ENCODE assay signal across 1 cellular context in the genomic region with DNA sequence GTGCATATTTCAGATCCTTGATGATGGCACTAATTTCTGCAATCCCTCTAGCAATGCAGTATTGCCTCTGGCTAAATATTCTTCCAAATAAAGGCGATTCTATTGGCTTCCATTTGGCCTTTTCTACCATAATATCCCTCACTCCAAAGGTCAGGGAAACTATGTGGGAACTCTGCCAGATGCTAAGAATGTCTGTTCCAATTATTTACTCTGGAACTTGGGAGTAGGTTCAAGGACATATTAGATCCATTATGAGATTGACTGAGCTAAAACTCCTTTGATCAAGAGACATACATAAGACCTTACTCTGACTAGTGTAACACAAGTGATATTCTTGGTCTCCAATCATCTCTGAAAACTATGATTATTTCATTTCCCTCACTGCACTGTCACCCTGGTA.
TF ChIP-seq lines count a peak whose summit lies in the region.

No MANE protein-coding gene starts in this region.

TF ChIP-seq in HepG2, 621 proteins besides CTCF, POLR2A, EP300 and RAD21 (continued from another document and continues in another):
- TF ChIP-seq ZNF562 (CRISPR knock-in tag; IDR thresholded peaks at IDR 0.05; ENCODE audit: borderline replicate concordance) (no peak), U2AF2 (IDR thresholded peaks at IDR 0.05; ENCODE audit: low read depth, low read length) (no peak), KDM6A (CRISPR knock-in tag; IDR thresholded peaks at IDR 0.05; ENCODE audit: low read depth) (0 out of 2 replicates have a peak, but pooled peaks have one; percentile 41), MED13 (CRISPR knock-in tag; IDR thresholded peaks at IDR 0.05) (0 out of 2 replicates have a peak, but pooled peaks have one; percentile 27), TARDBP (CRISPR knock-in tag; IDR thresholded peaks at IDR 0.05) (peak; percentile 84), ZNF614 (CRISPR knock-in tag; IDR thresholded peaks at IDR 0.05; ENCODE audit: borderline replicate concordance) (peak; percentile 70; the same call in 1 of the 2 replicates), PRDM15 (CRISPR knock-in tag; IDR thresholded peaks at IDR 0.05) (no peak), ZNF30 (CRISPR knock-in tag; IDR thresholded peaks at IDR 0.05) (no peak), SKI (IDR thresholded peaks at IDR 0.05; ENCODE audit: partially characterized antibody) (peak; percentile 72), ZFP37 (CRISPR knock-in tag; IDR thresholded peaks at IDR 0.05; ENCODE audit: borderline replicate concordance) (no peak), HOXA3 (CRISPR knock-in tag; IDR thresholded peaks at IDR 0.05) (no peak), CREB1 (IDR thresholded peaks at IDR 0.05) (no peak), CREB1 (CRISPR knock-in tag; IDR thresholded peaks at IDR 0.05) (peak; percentile 40; the same call in 1 of the 2 replicates), ZNF326 (CRISPR knock-in tag; IDR thresholded peaks at IDR 0.05; ENCODE audit: borderline replicate concordance) (no peak), ONECUT2 (CRISPR knock-in tag; IDR thresholded peaks at IDR 0.05) (no peak), ETV5 (CRISPR knock-in tag; IDR thresholded peaks at IDR 0.05; ENCODE audit: borderline replicate concordance) (peak; percentile 15; the same call in 1 of the 2 replicates), SP1 (IDR thresholded peaks at IDR 0.05) (no peak), SP1 (CRISPR knock-in tag; IDR thresholded peaks at IDR 0.05) (no peak), GATAD1 (CRISPR knock-in tag; IDR thresholded peaks at IDR 0.05) (no peak), ATF1 (CRISPR knock-in tag; IDR thresholded peaks at IDR 0.05) (peak; percentile 66; the same call in 1 of the 2 replicates), ELF3 (CRISPR knock-in tag; IDR thresholded peaks at IDR 0.05) (peak; percentile 66; the same call in 1 of the 2 replicates), ZNF567 (CRISPR knock-in tag; IDR thresholded peaks at IDR 0.05; ENCODE audit: borderline replicate concordance) (no peak), MED1 (CRISPR knock-in tag; IDR thresholded peaks at IDR 0.05) (peak; percentile 82), PBX2 (CRISPR knock-in tag; IDR thresholded peaks at IDR 0.05) (no peak), PHF21A (CRISPR knock-in tag; IDR thresholded peaks at IDR 0.05) (peak; percentile 44; the same call in 1 of the 2 replicates), MAFF (IDR thresholded peaks at IDR 0.05; ENCODE audit: low read depth, low read length) (0 out of 2 replicates have a peak, but pooled peaks have one; percentile 27), SKIL (CRISPR knock-in tag; IDR thresholded peaks at IDR 0.05; ENCODE audit: borderline replicate concordance) (peak; percentile 66; the same call in 1 of the 2 replicates), FOXA3 (CRISPR knock-in tag; IDR thresholded peaks at IDR 0.05) (peak; percentile 86), SOX5 (CRISPR knock-in tag; IDR thresholded peaks at IDR 0.05; ENCODE audit: borderline replicate concordance) (peak; percentile 84), EHMT2 (IDR thresholded peaks at IDR 0.05; ENCODE audit: borderline replicate concordance, low read depth, low read length) (peak; percentile 88; the same call in 1 of the 2 replicates), ZNF607 (CRISPR knock-in tag; IDR thresholded peaks at IDR 0.05; ENCODE audit: borderline replicate concordance) (no peak), SALL1 (CRISPR knock-in tag; IDR thresholded peaks at IDR 0.05) (peak; percentile 58; the same call in 1 of the 2 replicates), SOX6 (IDR thresholded peaks at IDR 0.05) (no peak), SOX6 (CRISPR knock-in tag; IDR thresholded peaks at IDR 0.05) (peak; percentile 79), ZNF317 (CRISPR knock-in tag; IDR thresholded peaks at IDR 0.05) (peak; percentile 75), HMG20A (CRISPR knock-in tag; IDR thresholded peaks at IDR 0.05; ENCODE audit: borderline replicate concordance) (peak; percentile 96), TGIF2 (CRISPR knock-in tag; IDR thresholded peaks at IDR 0.05) (no peak), ZBTB44 (CRISPR knock-in tag; IDR thresholded peaks at IDR 0.05) (no peak), MEF2D (CRISPR knock-in tag; IDR thresholded peaks at IDR 0.05) (peak; percentile 83), SOX13 (IDR thresholded peaks at IDR 0.05) (no peak), SOX13 (CRISPR knock-in tag; conservative IDR thresholded peaks at IDR 0.05 in 1 of 2, IDR thresholded peaks at IDR 0.05 in 1 of 2) (peak in 1 of 2 experiments; percentile 86; a peak in 2 of 4 replicates)
- TF ChIP-seq, protein P1, sequence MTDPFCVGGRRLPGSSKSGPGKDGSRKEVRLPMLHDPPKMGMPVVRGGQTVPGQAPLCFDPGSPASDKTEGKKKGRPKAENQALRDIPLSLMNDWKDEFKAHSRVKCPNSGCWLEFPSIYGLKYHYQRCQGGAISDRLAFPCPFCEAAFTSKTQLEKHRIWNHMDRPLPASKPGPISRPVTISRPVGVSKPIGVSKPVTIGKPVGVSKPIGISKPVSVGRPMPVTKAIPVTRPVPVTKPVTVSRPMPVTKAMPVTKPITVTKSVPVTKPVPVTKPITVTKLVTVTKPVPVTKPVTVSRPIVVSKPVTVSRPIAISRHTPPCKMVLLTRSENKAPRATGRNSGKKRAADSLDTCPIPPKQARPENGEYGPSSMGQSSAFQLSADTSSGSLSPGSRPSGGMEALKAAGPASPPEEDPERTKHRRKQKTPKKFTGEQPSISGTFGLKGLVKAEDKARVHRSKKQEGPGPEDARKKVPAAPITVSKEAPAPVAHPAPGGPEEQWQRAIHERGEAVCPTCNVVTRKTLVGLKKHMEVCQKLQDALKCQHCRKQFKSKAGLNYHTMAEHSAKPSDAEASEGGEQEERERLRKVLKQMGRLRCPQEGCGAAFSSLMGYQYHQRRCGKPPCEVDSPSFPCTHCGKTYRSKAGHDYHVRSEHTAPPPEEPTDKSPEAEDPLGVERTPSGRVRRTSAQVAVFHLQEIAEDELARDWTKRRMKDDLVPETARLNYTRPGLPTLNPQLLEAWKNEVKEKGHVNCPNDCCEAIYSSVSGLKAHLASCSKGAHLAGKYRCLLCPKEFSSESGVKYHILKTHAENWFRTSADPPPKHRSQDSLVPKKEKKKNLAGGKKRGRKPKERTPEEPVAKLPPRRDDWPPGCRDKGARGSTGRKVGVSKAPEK (CRISPR knock-in tag; IDR thresholded peaks at IDR 0.05; ENCODE audit: borderline replicate concordance) = no peak
- TF ChIP-seq, protein P2, sequence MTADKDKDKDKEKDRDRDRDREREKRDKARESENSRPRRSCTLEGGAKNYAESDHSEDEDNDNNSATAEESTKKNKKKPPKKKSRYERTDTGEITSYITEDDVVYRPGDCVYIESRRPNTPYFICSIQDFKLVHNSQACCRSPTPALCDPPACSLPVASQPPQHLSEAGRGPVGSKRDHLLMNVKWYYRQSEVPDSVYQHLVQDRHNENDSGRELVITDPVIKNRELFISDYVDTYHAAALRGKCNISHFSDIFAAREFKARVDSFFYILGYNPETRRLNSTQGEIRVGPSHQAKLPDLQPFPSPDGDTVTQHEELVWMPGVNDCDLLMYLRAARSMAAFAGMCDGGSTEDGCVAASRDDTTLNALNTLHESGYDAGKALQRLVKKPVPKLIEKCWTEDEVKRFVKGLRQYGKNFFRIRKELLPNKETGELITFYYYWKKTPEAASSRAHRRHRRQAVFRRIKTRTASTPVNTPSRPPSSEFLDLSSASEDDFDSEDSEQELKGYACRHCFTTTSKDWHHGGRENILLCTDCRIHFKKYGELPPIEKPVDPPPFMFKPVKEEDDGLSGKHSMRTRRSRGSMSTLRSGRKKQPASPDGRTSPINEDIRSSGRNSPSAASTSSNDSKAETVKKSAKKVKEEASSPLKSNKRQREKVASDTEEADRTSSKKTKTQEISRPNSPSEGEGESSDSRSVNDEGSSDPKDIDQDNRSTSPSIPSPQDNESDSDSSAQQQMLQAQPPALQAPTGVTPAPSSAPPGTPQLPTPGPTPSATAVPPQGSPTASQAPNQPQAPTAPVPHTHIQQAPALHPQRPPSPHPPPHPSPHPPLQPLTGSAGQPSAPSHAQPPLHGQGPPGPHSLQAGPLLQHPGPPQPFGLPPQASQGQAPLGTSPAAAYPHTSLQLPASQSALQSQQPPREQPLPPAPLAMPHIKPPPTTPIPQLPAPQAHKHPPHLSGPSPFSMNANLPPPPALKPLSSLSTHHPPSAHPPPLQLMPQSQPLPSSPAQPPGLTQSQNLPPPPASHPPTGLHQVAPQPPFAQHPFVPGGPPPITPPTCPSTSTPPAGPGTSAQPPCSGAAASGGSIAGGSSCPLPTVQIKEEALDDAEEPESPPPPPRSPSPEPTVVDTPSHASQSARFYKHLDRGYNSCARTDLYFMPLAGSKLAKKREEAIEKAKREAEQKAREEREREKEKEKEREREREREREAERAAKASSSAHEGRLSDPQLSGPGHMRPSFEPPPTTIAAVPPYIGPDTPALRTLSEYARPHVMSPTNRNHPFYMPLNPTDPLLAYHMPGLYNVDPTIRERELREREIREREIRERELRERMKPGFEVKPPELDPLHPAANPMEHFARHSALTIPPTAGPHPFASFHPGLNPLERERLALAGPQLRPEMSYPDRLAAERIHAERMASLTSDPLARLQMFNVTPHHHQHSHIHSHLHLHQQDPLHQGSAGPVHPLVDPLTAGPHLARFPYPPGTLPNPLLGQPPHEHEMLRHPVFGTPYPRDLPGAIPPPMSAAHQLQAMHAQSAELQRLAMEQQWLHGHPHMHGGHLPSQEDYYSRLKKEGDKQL (CRISPR knock-in tag; IDR thresholded peaks at IDR 0.05; ENCODE audit: low read depth) = peak; percentile 66; the same call in 1 of the 2 replicates
- TF ChIP-seq, protein P3, sequence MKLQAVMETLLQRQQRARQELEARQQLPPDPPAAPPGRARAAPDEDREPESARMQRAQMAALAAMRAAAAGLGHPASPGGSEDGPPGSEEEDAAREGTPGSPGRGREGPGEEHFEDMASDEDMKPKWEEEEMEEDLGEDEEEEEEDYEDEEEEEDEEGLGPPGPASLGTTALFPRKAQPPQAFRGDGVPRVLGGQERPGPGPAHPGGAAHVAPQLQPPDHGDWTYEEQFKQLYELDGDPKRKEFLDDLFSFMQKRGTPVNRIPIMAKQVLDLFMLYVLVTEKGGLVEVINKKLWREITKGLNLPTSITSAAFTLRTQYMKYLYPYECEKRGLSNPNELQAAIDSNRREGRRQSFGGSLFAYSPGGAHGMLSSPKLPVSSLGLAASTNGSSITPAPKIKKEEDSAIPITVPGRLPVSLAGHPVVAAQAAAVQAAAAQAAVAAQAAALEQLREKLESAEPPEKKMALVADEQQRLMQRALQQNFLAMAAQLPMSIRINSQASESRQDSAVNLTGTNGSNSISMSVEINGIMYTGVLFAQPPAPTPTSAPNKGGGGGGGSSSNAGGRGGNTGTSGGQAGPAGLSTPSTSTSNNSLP (IDR thresholded peaks at IDR 0.05; ENCODE audit: low read depth, low read length) = peak; percentile 79
